Comparison of ENCODE assay signal across 10 cellular contexts in the genomic region with DNA sequence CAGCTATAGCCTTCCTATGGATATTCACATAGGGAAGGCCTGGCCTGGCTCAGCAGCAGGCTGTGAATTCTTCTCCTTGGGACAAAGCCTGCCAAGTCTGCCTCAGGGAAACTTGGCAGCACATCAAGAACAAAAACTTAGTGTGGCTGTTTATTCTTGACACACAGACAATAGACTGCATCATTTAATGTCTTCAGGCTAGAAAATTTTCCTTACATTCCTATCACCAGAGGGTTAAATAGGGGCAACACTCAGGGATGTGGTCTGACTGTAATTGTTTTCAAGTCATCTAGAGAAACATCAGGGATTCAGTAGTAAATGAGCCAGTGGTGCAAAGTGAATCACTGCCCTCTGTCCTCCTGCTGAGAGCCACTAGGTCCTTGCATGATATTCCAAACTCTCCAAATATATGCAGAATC.
DNase-seq lines count a peak whose midpoint lies in the region; ATAC-seq and TF ChIP-seq lines count a peak whose summit lies in the region.
"Had no signal": no experiment of that assay in that cellular context is flagged by ENCODE, and none has a peak within 500 bp of the region (broad histone marks: within the 10 kb centered on the region; RNA-seq: fewer than 3 reads in every experiment).

No MANE protein-coding gene starts in this region.

- peak; percentile 85 for ATAC-seq in GM23338
- no peak for ATAC-seq in stimulated activated naive CD8-positive, alpha-beta T cell treated with anti-CD3 and anti-CD28 coated beads, Interleukin-15, Interleukin-2, amounts not matched to agents 100 U/mL and 50 U/mL, for 24 hours
- no peak for ATAC-seq in GM21528 (IDR thresholded peaks at IDR 0.05; ENCODE audit: low FRiP score, unreplicated experiment)
- ATAC-seq: activated CD4-positive, alpha-beta T cell treated with anti-CD3 and anti-CD28 coated beads for 36 hours had no signal

- intact Hi-C loops in stomach (cut with DNase I; ENCODE audit: low total_unique reads): no loop called here

- H3K9me2 ChIP-seq in GM23338 (ENCODE audit: insufficient read depth): no peaks in the 10 kb centered on the region; the same call in 1 of the 2 replicates

- no peaks in the 10 kb centered on the region for H3K9me3 ChIP-seq in stomach

- TF ChIP-seq POLR2A in stomach (IDR thresholded peaks at IDR 0.05): no peak

- no peaks in the 10 kb centered on the region for H3K36me3 Mint-ChIP-seq in GM23338 (ENCODE audit: low read depth)
- H3K36me3 Mint-ChIP-seq: IgD-negative memory B cell had no signal

- no peaks in the 10 kb centered on the region for H3K36me3 ChIP-seq in GM23338 (ENCODE audit: insufficient read depth)
- no peaks in the 10 kb centered on the region for H3K36me3 ChIP-seq in stomach

- no peak overlapping the region for H3K27ac Mint-ChIP-seq in GM23338
- H3K27ac Mint-ChIP-seq: activated CD4-positive, alpha-beta T cell treated with anti-CD3 and anti-CD28 coated beads for 36 hours had no signal

- no peak overlapping the region for H3K4me2 ChIP-seq in GM23338

- H3K27ac ChIP-seq in GM23338 (ENCODE audit: low read depth): no peak overlapping the region
- H3K27ac ChIP-seq in stomach: peak overlapping the region in 3 of 5 donors; percentile 7 to 50 (median 23)

- H3K4me3 Mint-ChIP-seq in GM23338: no peak overlapping the region
- H3K4me3 Mint-ChIP-seq: activated CD4-positive, alpha-beta T cell treated with anti-CD3 and anti-CD28 coated beads for 36 hours; IgD-negative memory B cell had no signal

- no peaks in the 10 kb centered on the region for H3K79me2 ChIP-seq in GM23338 (replicated peaks; ENCODE audit: insufficient read depth)

- H3K4me1 Mint-ChIP-seq in GM23338: peaks cover 12% of the 10 kb centered on the region
- H3K4me1 Mint-ChIP-seq: activated CD4-positive, alpha-beta T cell treated with anti-CD3 and anti-CD28 coated beads for 36 hours; IgD-negative memory B cell had no signal

- no peak for TF ChIP-seq EP300 in stomach (IDR thresholded peaks at IDR 0.05)

- no peaks in the 10 kb centered on the region for H3F3A ChIP-seq in GM23338 (replicated peaks; ENCODE audit: low read depth)

- H4K20me1 ChIP-seq in GM23338 (replicated peaks; ENCODE audit: insufficient read depth): no peaks in the 10 kb centered on the region

- no peaks in the 10 kb centered on the region; the same call in 1 of the 2 replicates for H3K4me1 ChIP-seq in GM23338 (ENCODE audit: insufficient read depth)
- peaks cover 0 to 56% (median 34%) of the 10 kb centered on the region in 4 donors for H3K4me1 ChIP-seq in stomach

- no peaks in the 10 kb centered on the region for H3K9me3 Mint-ChIP-seq in GM23338

- no peak for TF ChIP-seq CTCF in GM23338 (conservative IDR thresholded peaks at IDR 0.05; ENCODE audit: low read depth in 2 of 2)
- TF ChIP-seq CTCF in stomach (IDR thresholded peaks at IDR 0.05): no peak

- H3K27me3 ChIP-seq in GM23338 (ENCODE audit: insufficient read depth): no peaks in the 10 kb centered on the region
- H3K27me3 ChIP-seq in stomach: no peaks in the 10 kb centered on the region

- H2AFZ ChIP-seq in GM23338: no peak overlapping the region

- peak; percentile 13 for DNase-seq in GM23338 (ENCODE audit: low spot score)
- DNase-seq in amniotic epithelial cell (ENCODE audit: low read depth): peak; percentile 86
- peak; percentile 12 to 45 for DNase-seq in hippocampal formation (lab: John Stamatoyannopoulos, UW)
- DNase-seq in stomach: peak; percentile 46
- DNase-seq in NCI-H1092 (lab: John Stamatoyannopoulos, UW): no peak
- no peak for DNase-seq in stimulated activated naive CD8-positive, alpha-beta T cell treated with anti-CD3 and anti-CD28 coated beads, Interleukin-15, Interleukin-2, amounts not matched to agents 100 U/mL and 50 U/mL, for 24 hours
- no peak for DNase-seq in ecto neural progenitor cell (ENCODE audit: low spot score)
- DNase-seq: activated CD4-positive, alpha-beta T cell treated with anti-CD3 and anti-CD28 coated beads for 36 hours had no signal

- H3K4me3 ChIP-seq in GM23338 (no peak overlapping the region), stomach (no peak overlapping the region)

- H3K27me3 Mint-ChIP-seq in GM23338 (ENCODE audit: insufficient read depth, low read depth, poor library complexity): no peaks in the 10 kb centered on the region
- H3K27me3 Mint-ChIP-seq: activated CD4-positive, alpha-beta T cell treated with anti-CD3 and anti-CD28 coated beads for 36 hours; IgD-negative memory B cell had no signal

TF ChIP-seq in GM23338, 12 proteins besides CTCF, POLR2A, EP300 and RAD21 (continues in another document):
- TF ChIP-seq, protein P1, sequence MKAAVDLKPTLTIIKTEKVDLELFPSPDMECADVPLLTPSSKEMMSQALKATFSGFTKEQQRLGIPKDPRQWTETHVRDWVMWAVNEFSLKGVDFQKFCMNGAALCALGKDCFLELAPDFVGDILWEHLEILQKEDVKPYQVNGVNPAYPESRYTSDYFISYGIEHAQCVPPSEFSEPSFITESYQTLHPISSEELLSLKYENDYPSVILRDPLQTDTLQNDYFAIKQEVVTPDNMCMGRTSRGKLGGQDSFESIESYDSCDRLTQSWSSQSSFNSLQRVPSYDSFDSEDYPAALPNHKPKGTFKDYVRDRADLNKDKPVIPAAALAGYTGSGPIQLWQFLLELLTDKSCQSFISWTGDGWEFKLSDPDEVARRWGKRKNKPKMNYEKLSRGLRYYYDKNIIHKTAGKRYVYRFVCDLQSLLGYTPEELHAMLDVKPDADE (IDR thresholded peaks at IDR 0.05): no peak
- TF ChIP-seq EZH2 (IDR thresholded peaks at IDR 0.05; ENCODE audit: low read depth, unreplicated experiment): no peak
- TF ChIP-seq NANOG (IDR thresholded peaks at IDR 0.05; ENCODE audit: borderline replicate concordance): no peak
- TF ChIP-seq, protein P2, sequence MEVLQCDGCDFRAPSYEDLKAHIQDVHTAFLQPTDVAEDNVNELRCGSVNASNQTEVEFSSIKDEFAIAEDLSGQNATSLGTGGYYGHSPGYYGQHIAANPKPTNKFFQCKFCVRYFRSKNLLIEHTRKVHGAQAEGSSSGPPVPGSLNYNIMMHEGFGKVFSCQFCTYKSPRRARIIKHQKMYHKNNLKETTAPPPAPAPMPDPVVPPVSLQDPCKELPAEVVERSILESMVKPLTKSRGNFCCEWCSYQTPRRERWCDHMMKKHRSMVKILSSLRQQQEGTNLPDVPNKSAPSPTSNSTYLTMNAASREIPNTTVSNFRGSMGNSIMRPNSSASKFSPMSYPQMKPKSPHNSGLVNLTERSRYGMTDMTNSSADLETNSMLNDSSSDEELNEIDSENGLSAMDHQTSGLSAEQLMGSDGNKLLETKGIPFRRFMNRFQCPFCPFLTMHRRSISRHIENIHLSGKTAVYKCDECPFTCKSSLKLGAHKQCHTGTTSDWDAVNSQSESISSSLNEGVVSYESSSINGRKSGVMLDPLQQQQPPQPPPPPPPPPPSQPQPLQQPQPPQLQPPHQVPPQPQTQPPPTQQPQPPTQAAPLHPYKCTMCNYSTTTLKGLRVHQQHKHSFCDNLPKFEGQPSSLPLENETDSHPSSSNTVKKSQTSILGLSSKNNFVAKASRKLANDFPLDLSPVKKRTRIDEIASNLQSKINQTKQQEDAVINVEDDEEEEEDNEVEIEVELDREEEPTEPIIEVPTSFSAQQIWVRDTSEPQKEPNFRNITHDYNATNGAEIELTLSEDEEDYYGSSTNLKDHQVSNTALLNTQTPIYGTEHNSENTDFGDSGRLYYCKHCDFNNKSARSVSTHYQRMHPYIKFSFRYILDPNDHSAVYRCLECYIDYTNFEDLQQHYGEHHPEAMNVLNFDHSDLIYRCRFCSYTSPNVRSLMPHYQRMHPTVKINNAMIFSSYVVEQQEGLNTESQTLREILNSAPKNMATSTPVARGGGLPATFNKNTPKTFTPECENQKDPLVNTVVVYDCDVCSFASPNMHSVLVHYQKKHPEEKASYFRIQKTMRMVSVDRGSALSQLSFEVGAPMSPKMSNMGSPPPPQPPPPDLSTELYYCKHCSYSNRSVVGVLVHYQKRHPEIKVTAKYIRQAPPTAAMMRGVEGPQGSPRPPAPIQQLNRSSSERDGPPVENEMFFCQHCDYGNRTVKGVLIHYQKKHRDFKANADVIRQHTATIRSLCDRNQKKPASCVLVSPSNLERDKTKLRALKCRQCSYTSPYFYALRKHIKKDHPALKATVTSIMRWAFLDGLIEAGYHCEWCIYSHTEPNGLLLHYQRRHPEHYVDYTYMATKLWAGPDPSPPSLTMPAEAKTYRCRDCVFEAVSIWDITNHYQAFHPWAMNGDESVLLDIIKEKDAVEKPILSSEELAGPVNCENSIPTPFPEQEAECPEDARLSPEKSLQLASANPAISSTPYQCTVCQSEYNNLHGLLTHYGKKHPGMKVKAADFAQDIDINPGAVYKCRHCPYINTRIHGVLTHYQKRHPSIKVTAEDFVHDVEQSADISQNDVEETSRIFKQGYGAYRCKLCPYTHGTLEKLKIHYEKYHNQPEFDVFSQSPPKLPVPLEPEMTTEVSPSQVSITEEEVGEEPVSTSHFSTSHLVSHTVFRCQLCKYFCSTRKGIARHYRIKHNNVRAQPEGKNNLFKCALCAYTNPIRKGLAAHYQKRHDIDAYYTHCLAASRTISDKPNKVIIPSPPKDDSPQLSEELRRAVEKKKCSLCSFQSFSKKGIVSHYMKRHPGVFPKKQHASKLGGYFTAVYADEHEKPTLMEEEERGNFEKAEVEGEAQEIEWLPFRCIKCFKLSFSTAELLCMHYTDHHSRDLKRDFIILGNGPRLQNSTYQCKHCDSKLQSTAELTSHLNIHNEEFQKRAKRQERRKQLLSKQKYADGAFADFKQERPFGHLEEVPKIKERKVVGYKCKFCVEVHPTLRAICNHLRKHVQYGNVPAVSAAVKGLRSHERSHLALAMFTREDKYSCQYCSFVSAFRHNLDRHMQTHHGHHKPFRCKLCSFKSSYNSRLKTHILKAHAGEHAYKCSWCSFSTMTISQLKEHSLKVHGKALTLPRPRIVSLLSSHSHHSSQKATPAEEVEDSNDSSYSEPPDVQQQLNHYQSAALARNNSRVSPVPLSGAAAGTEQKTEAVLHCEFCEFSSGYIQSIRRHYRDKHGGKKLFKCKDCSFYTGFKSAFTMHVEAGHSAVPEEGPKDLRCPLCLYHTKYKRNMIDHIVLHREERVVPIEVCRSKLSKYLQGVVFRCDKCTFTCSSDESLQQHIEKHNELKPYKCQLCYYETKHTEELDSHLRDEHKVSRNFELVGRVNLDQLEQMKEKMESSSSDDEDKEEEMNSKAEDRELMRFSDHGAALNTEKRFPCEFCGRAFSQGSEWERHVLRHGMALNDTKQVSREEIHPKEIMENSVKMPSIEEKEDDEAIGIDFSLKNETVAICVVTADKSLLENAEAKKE (CRISPR knock-in tag; IDR thresholded peaks at IDR 0.05): no peak
- TF ChIP-seq EZH2phosphoT487 (IDR thresholded peaks at IDR 0.05; ENCODE audit: unreplicated experiment): no peak

Comparison
In these comparisons a context has a peak if more than half of its experiments do, and no peak if none do; other contexts are left out.
1. DNase-seq: peak in GM23338 (single experiment), amniotic epithelial cell (single experiment), hippocampal formation (2 of 2) and stomach (single experiment); none in NCI-H1092 (single experiment), stimulated activated naive CD8-positive, alpha-beta T cell treated with anti-CD3 and anti-CD28 coated beads, Interleukin-15, Interleukin-2, amounts not matched to agents 100 U/mL and 50 U/mL, for 24 hours (single experiment) and ecto neural progenitor cell (single experiment).